In the genomic region with DNA sequence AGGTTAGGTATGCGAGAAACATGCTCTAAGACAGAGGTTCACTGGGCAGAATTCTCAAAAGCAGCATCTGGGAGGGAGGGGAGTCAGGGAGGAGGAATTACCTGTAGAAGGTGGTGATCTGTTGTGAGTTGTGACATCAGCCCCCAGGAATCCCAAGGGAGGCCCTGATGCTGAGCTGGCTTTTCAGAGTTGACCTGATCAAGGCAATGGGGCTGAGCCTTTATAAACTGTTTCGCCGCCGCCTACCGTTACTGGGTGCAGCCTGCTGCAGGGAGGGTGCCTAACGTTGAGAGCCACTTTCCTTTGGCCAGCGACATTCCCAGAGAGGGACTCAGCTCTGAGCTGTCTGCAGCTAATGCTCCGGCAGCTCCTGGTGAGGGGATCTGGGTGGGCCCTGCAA, we compare ENCODE assay signal across 1 cellular context.
TF ChIP-seq lines count a peak whose summit lies in the region.

No MANE protein-coding gene starts in this region.

TF ChIP-seq in SK-N-SH, 30 proteins besides CTCF, POLR2A, EP300 and RAD21:
- no peak for TF ChIP-seq FOSL2 (IDR thresholded peaks at IDR 0.05; ENCODE audit: borderline replicate concordance, low read depth)
- TF ChIP-seq, protein P1, sequence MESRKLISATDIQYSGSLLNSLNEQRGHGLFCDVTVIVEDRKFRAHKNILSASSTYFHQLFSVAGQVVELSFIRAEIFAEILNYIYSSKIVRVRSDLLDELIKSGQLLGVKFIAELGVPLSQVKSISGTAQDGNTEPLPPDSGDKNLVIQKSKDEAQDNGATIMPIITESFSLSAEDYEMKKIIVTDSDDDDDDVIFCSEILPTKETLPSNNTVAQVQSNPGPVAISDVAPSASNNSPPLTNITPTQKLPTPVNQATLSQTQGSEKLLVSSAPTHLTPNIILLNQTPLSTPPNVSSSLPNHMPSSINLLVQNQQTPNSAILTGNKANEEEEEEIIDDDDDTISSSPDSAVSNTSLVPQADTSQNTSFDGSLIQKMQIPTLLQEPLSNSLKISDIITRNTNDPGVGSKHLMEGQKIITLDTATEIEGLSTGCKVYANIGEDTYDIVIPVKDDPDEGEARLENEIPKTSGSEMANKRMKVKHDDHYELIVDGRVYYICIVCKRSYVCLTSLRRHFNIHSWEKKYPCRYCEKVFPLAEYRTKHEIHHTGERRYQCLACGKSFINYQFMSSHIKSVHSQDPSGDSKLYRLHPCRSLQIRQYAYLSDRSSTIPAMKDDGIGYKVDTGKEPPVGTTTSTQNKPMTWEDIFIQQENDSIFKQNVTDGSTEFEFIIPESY (IDR thresholded peaks at IDR 0.05; ENCODE audit: borderline replicate concordance, low read depth) = no peak
- TF ChIP-seq POLR2AphosphoS5 (IDR thresholded peaks at IDR 0.05; ENCODE audit: low read depth, low read length) = no peak
- no peak for TF ChIP-seq GABPA (IDR thresholded peaks at IDR 0.05; ENCODE audit: low read depth)
- TF ChIP-seq, protein P2, sequence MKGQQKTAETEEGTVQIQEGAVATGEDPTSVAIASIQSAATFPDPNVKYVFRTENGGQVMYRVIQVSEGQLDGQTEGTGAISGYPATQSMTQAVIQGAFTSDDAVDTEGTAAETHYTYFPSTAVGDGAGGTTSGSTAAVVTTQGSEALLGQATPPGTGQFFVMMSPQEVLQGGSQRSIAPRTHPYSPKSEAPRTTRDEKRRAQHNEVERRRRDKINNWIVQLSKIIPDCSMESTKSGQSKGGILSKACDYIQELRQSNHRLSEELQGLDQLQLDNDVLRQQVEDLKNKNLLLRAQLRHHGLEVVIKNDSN (IDR thresholded peaks at IDR 0.05; ENCODE audit: borderline replicate concordance, low read depth) = no peak
- TF ChIP-seq TEAD4 (IDR thresholded peaks at IDR 0.05; ENCODE audit: borderline replicate concordance, insufficient read depth) = no peak
- TF ChIP-seq CHD2 (IDR thresholded peaks at IDR 0.05; ENCODE audit: low read length, partially characterized antibody) = no peak
- no peak for TF ChIP-seq FOXM1 (IDR thresholded peaks at IDR 0.05; ENCODE audit: low read depth)
- no peak for TF ChIP-seq NFIC (IDR thresholded peaks at IDR 0.05; ENCODE audit: borderline replicate concordance)
